Comparison of ENCODE assay signal across 10 cellular contexts in genomic region chr10:69217119-69217754, GRCh38. TPM values are rescaled to one million over a fixed set of nuclear protein-coding genes. Genes with fewer than 3 reads are reported as not detected.
DNase-seq lines count a peak whose midpoint lies in the region; ATAC-seq and TF ChIP-seq lines count a peak whose summit lies in the region.
"Had no signal": no experiment of that assay in that cellular context is flagged by ENCODE, and none has a peak within 500 bp of the region (broad histone marks: within the 10 kb centered on the region; RNA-seq: fewer than 3 reads in every experiment).

No MANE protein-coding gene starts in this region.

- H4K20me1 ChIP-seq in fibroblast of lung (ENCODE audit: control insufficient read depth, extremely low read depth, insufficient read depth, low read length): no peaks in the 10 kb centered on the region

- no peaks in the 10 kb centered on the region for H3K27me3 ChIP-seq in fibroblast of lung (ENCODE audit: control insufficient read depth, insufficient read depth, low read length)

- TF ChIP-seq CTCF in fibroblast of lung (conservative IDR thresholded peaks at IDR 0.05 in 1 of 2, IDR thresholded peaks at IDR 0.05 in 1 of 2; ENCODE audit: low read depth in 1 of 2, low read length in 2 of 2): no peak
- no peak for TF ChIP-seq CTCF in progenitor cell of endocrine pancreas (IDR thresholded peaks at IDR 0.05; ENCODE audit: unreplicated experiment)

- peak overlapping the region; percentile 46 for H3K27ac Mint-ChIP-seq in progenitor cell of endocrine pancreas

- no peak overlapping the region for H3K4me3 Mint-ChIP-seq in progenitor cell of endocrine pancreas (ENCODE audit: low read depth)

- peaks cover 3% of the 10 kb centered on the region for H3K4me1 ChIP-seq in fibroblast of lung (ENCODE audit: control insufficient read depth, extremely low read depth, insufficient read depth, low read length)

- no peaks in the 10 kb centered on the region for H3K27me3 Mint-ChIP-seq in progenitor cell of endocrine pancreas

- H3K4me3 ChIP-seq in fibroblast of lung (replicated peaks in 1 of 4; ENCODE audit: control extremely low read depth in 1 of 4, insufficient read depth in 1 of 4, low read depth in 3 of 4, low read length in 4 of 4): no peak overlapping the region
- H3K4me3 ChIP-seq: thoracic aorta had no signal

- H3K27ac ChIP-seq in fibroblast of lung (ENCODE audit: insufficient read depth, low read length): no peak overlapping the region
- H3K27ac ChIP-seq: thoracic aorta had no signal

- H2AFZ ChIP-seq in fibroblast of lung (ENCODE audit: low read length): no peak overlapping the region

- peaks cover 15% of the 10 kb centered on the region for H3K4me1 Mint-ChIP-seq in progenitor cell of endocrine pancreas (ENCODE audit: low read depth)

- H3K9me3 ChIP-seq in fibroblast of lung (ENCODE audit: control insufficient read depth, insufficient read depth, low read depth, low read length): no peaks in the 10 kb centered on the region
- H3K9me3 ChIP-seq: thoracic aorta had no signal

- no peak overlapping the region for H3K4me2 ChIP-seq in fibroblast of lung (ENCODE audit: extremely low read depth, insufficient read depth, low read length)

- H3K9ac ChIP-seq in fibroblast of lung (ENCODE audit: insufficient read depth, low read length): no peak overlapping the region

- no peaks in the 10 kb centered on the region for H3K36me3 ChIP-seq in fibroblast of lung (ENCODE audit: control insufficient read depth, insufficient read depth, low read length)
- H3K36me3 ChIP-seq: thoracic aorta had no signal

- H3K79me2 ChIP-seq in fibroblast of lung (ENCODE audit: control insufficient read depth, insufficient read depth, low read length): no peaks in the 10 kb centered on the region

- ATAC-seq in GM21367 (IDR thresholded peaks at IDR 0.05; ENCODE audit: unreplicated experiment): no peak

- no peaks in the 10 kb centered on the region for H3K36me3 Mint-ChIP-seq in progenitor cell of endocrine pancreas (ENCODE audit: insufficient read depth)

- H3K9me3 Mint-ChIP-seq in progenitor cell of endocrine pancreas (ENCODE audit: low read depth): no peaks in the 10 kb centered on the region

- DNase-seq in GM04503 (ENCODE audit: low read depth): peak; percentile 76
- peak; percentile 84 for DNase-seq in RPMI7951 (ENCODE audit: low read depth)
- DNase-seq in fibroblast of lung (ENCODE audit: low read depth in 2 of 2): peak; percentile 86 to 93
- DNase-seq in progenitor cell of endocrine pancreas (ENCODE audit: low spot score, unreplicated experiment): no peak
- no peak for DNase-seq in NCI-H1092 treated with DMSO at 0.1 percent for 48 hours (lab: John Stamatoyannopoulos, UW)
- DNase-seq in epidermal melanocyte (ENCODE audit: insufficient read length, low spot score): no peak
- no peak for DNase-seq in NCI-H187 (lab: John Stamatoyannopoulos, UW)
- DNase-seq: T-helper 1 cell had no signal

RNA-seq across cellular contexts. Expression of gene HKDC1, which starts 2.9 kb away (rescaled TPM):
- 3.9 and 7.6 TPM in 2 replicates for total RNA-seq in RPMI7951 (2014; rRNA removed; shearing (Covaris generic))
- total RNA-seq in fibroblast of lung: 1.8 and 2.1 TPM in 2 replicates
- polyA plus RNA-seq in fibroblast of lung: 0.09 and 0.12 TPM in 2 replicates
- 0.08 and 0.16 TPM in 2 replicates for polyA plus RNA-seq in fibroblast of lung (2012)
- polyA minus RNA-seq in fibroblast of lung (ENCODE audit: low replicate concordance): 0.86 TPM in 1 of 2 replicates, not detected in the other
- total RNA-seq in progenitor cell of endocrine pancreas: 4.1 and 6.2 TPM in 2 replicates

RNA-seq across cellular contexts. Expression of gene SUPV3L1, which starts 37.2 kb away (rescaled TPM):
- 15.3 and 17.5 TPM in 2 replicates for total RNA-seq in RPMI7951 (2014; rRNA removed; shearing (Covaris generic))
- 49.5 and 69.6 TPM in 2 replicates for total RNA-seq in fibroblast of lung
- polyA plus RNA-seq in fibroblast of lung: 31.8 and 37.6 TPM in 2 replicates
- polyA plus RNA-seq in fibroblast of lung (2012): 17.1 and 23.1 TPM in 2 replicates
- polyA minus RNA-seq in fibroblast of lung (ENCODE audit: low replicate concordance): 5.5 and 21.2 TPM in 2 replicates
- 35.9 and 36.6 TPM in 2 replicates for total RNA-seq in progenitor cell of endocrine pancreas

Comparison
In these comparisons a context has a peak if more than half of its experiments do, and no peak if none do; other contexts are left out.
1. DNase-seq: peak in GM04503 (single experiment), RPMI7951 (single experiment) and fibroblast of lung (2 of 2); none in progenitor cell of endocrine pancreas (single experiment), NCI-H1092 treated with DMSO at 0.1 percent for 48 hours (single experiment), epidermal melanocyte (single experiment) and NCI-H187 (0 of 2).